ENCODE assay signal across 40 cellular contexts in genomic region chr3:142968319-142968718, GRCh38. TPM values are rescaled to one million over a fixed set of nuclear protein-coding genes. Genes with fewer than 3 reads are reported as not detected.
"Had no signal": no experiment of that assay in that cellular context is flagged by ENCODE, and none has a peak within 500 bp of the region (broad histone marks: within the 10 kb centered on the region; RNA-seq: fewer than 3 reads in every experiment).

No MANE protein-coding gene starts in this region.

- H3K36me3 Mint-ChIP-seq: activated CD8-positive, alpha-beta memory T cell treated with anti-CD3 and anti-CD28 coated beads, Interleukin-2, amount 10 ng/mL, durations not matched to agents 7 days and 5 days; activated naive CD8-positive, alpha-beta T cell treated with anti-CD3 and anti-CD28 coated beads, Interleukin-2, amount 10 ng/mL, durations not matched to agents 7 days and 5 days; brain had no signal

- H3K27me3 ChIP-seq: ascending aorta had no signal

- FAIRE-seq: bronchial epithelial cell, TTC549 had no signal

- H3K4me3 Mint-ChIP-seq: activated CD4-positive, alpha-beta memory T cell treated with anti-CD3 and anti-CD28 coated beads, Interleukin-2, amount 10 ng/mL, durations not matched to agents 7 days and 5 days; activated CD4-positive, alpha-beta T cell treated with anti-CD3 and anti-CD28 coated beads for 36 hours; activated CD4-positive, alpha-beta T cell treated with anti-CD3 and anti-CD28 coated beads, Interleukin-2, amount 10 ng/mL, durations not matched to agents 7 days and 5 days; activated CD8-positive, alpha-beta memory T cell treated with anti-CD3 and anti-CD28 coated beads, Interleukin-2, amount 10 ng/mL, durations not matched to agents 7 days and 5 days; activated CD8-positive, alpha-beta T cell treated with anti-CD3 and anti-CD28 coated beads, Interleukin-2, amount 10 ng/mL, durations not matched to agents 7 days and 5 days; activated naive CD4-positive, alpha-beta T cell treated with anti-CD3 and anti-CD28 coated beads for 36 hours; activated naive CD8-positive, alpha-beta T cell treated with anti-CD3 and anti-CD28 coated beads, Interleukin-2, amount 10 ng/mL, durations not matched to agents 7 days and 5 days; activated naive CD8-positive, alpha-beta T cell treated with anti-CD3 and anti-CD28 coated beads, Interleukin-2, amount 50 U/mL, for 24 hours; activated T-cell treated with anti-CD3 and anti-CD28 coated beads, Interleukin-2, amount 50 U/mL, for 24 hours; brain; central memory CD8-positive, alpha-beta T cell; T-helper 1 cell treated with Interleukin-12 subunit alpha and Interleukin-12 subunit beta and Interleukin-4 antibody, amounts not matched to agents 30 μg/mL and 1 μg/mL, for 36 hours; T-helper 2 cell treated with Interferon-gamma antibody and Interleukin-4, amounts not matched to agents 5 μg/mL and 100 μg/mL, for 36 hours had no signal

- H3K27ac ChIP-seq: ascending aorta, cardiac muscle cell, VCaP had no signal

- ATAC-seq: activated CD4-positive, alpha-beta T cell treated with anti-CD3 and anti-CD28 coated beads for 36 hours; activated CD4-positive, CD25-positive, alpha-beta regulatory T cell treated with anti-CD3 and anti-CD28 coated beads, Interleukin-2, amount 50 U/mL, for 24 hours; activated CD8-positive, alpha-beta memory T cell treated with anti-CD3 and anti-CD28 coated beads, Interleukin-2, amount 10 ng/mL, durations not matched to agents 7 days and 5 days; activated CD8-positive, alpha-beta T cell treated with anti-CD3 and anti-CD28 coated beads, Interleukin-2, amount 10 ng/mL, durations not matched to agents 7 days and 5 days; activated naive CD4-positive, alpha-beta T cell treated with anti-CD3 and anti-CD28 coated beads, Interleukin-2, amount 50 U/mL, for 72 hours; activated naive CD8-positive, alpha-beta T cell treated with anti-CD3 and anti-CD28 coated beads, Interleukin-2, amount 50 U/mL, for 24 hours had no signal

- H3K9me3 Mint-ChIP-seq: activated CD4-positive, alpha-beta memory T cell treated with anti-CD3 and anti-CD28 coated beads, Interleukin-2, amount 10 ng/mL, durations not matched to agents 7 days and 5 days; activated CD4-positive, alpha-beta T cell treated with anti-CD3 and anti-CD28 coated beads, Interleukin-2, amount 10 ng/mL, durations not matched to agents 7 days and 5 days; activated naive CD4-positive, alpha-beta T cell treated with anti-CD3 and anti-CD28 coated beads for 36 hours; activated naive CD4-positive, alpha-beta T cell treated with anti-CD3 and anti-CD28 coated beads, Interleukin-2, amount 50 U/mL, for 72 hours; activated naive CD8-positive, alpha-beta T cell treated with anti-CD3 and anti-CD28 coated beads, Interleukin-2, amount 10 ng/mL, durations not matched to agents 7 days and 5 days; activated naive CD8-positive, alpha-beta T cell treated with anti-CD3 and anti-CD28 coated beads, Interleukin-2, amount 50 U/mL, for 24 hours; activated T-cell treated with anti-CD3 and anti-CD28 coated beads, Interleukin-2, amount 50 U/mL, for 24 hours; activated T-helper 2 cell treated with anti-CD3 and anti-CD28 coated beads, Interferon-gamma antibody, Interleukin-2, Interleukin-4, amounts not matched to agents 10 μg/mL and 5 μg/mL and 100 μg/mL, durations not matched to agents 14 hours and 24 hours and 36 hours; central memory CD8-positive, alpha-beta T cell; T-helper 1 cell treated with Interleukin-12 subunit alpha and Interleukin-12 subunit beta and Interleukin-4 antibody, amounts not matched to agents 30 μg/mL and 1 μg/mL, for 36 hours; T-helper 2 cell treated with Interferon-gamma antibody and Interleukin-4, amounts not matched to agents 5 μg/mL and 100 μg/mL, for 36 hours had no signal

- H3K36me3 ChIP-seq: ascending aorta, cardiac muscle cell had no signal

- H3K9me3 ChIP-seq: ascending aorta had no signal

- H3K27ac Mint-ChIP-seq: activated CD4-positive, alpha-beta memory T cell treated with anti-CD3 and anti-CD28 coated beads, Interleukin-2, amount 10 ng/mL, durations not matched to agents 7 days and 5 days; activated CD4-positive, alpha-beta T cell treated with anti-CD3 and anti-CD28 coated beads for 36 hours; activated CD4-positive, alpha-beta T cell treated with anti-CD3 and anti-CD28 coated beads, Interleukin-2, amount 10 ng/mL, durations not matched to agents 7 days and 5 days; activated CD8-positive, alpha-beta memory T cell treated with anti-CD3 and anti-CD28 coated beads, Interleukin-2, amount 10 ng/mL, durations not matched to agents 7 days and 5 days; activated CD8-positive, alpha-beta T cell treated with anti-CD3 and anti-CD28 coated beads, Interleukin-2, amount 10 ng/mL, durations not matched to agents 7 days and 5 days; activated naive CD4-positive, alpha-beta T cell treated with anti-CD3 and anti-CD28 coated beads for 36 hours; activated naive CD4-positive, alpha-beta T cell treated with anti-CD3 and anti-CD28 coated beads, Interleukin-2, amount 50 U/mL, for 72 hours; activated naive CD8-positive, alpha-beta T cell treated with anti-CD3 and anti-CD28 coated beads, Interleukin-2, amount 10 ng/mL, durations not matched to agents 7 days and 5 days; activated naive CD8-positive, alpha-beta T cell treated with anti-CD3 and anti-CD28 coated beads, Interleukin-2, amount 50 U/mL, for 24 hours; activated T-cell treated with anti-CD3 and anti-CD28 coated beads, Interleukin-2, amount 50 U/mL, for 24 hours; activated T-helper 2 cell treated with anti-CD3 and anti-CD28 coated beads, Interferon-gamma antibody, Interleukin-2, Interleukin-4, amounts not matched to agents 10 μg/mL and 5 μg/mL and 100 μg/mL, durations not matched to agents 14 hours and 24 hours and 36 hours; brain; T-helper 1 cell treated with Interleukin-12 subunit alpha and Interleukin-12 subunit beta and Interleukin-4 antibody, amounts not matched to agents 30 μg/mL and 1 μg/mL, for 36 hours; T-helper 2 cell treated with Interferon-gamma antibody and Interleukin-4, amounts not matched to agents 5 μg/mL and 100 μg/mL, for 36 hours had no signal

- H3K4me1 Mint-ChIP-seq: central memory CD8-positive, alpha-beta T cell had no signal

- H3K4me3 ChIP-seq: ascending aorta, cardiac muscle cell had no signal

- DNase-seq: activated CD4-positive, alpha-beta memory T cell treated with anti-CD3 and anti-CD28 coated beads, Interleukin-2, amount 10 ng/mL, durations not matched to agents 7 days and 5 days; activated CD4-positive, alpha-beta T cell treated with anti-CD3 and anti-CD28 coated beads for 1 hour; activated CD4-positive, alpha-beta T cell treated with anti-CD3 and anti-CD28 coated beads for 36 hours; activated CD4-positive, alpha-beta T cell treated with anti-CD3 and anti-CD28 coated beads for 48 hours; activated CD4-positive, alpha-beta T cell treated with anti-CD3 and anti-CD28 coated beads, Interleukin-2, amount 10 ng/mL, durations not matched to agents 7 days and 5 days; activated CD4-positive, alpha-beta T cell treated with anti-CD3 and anti-CD28 coated beads, Interleukin-2, amount 50 U/mL, for 48 hours; activated CD4-positive, CD25-positive, alpha-beta regulatory T cell; activated CD8-positive, alpha-beta memory T cell treated with anti-CD3 and anti-CD28 coated beads for 24 hours; activated CD8-positive, alpha-beta memory T cell treated with anti-CD3 and anti-CD28 coated beads, Interleukin-2, amount 10 ng/mL, durations not matched to agents 7 days and 5 days; activated CD8-positive, alpha-beta memory T cell treated with anti-CD3 and anti-CD28 coated beads, Interleukin-2, amount 50 U/mL, for 48 hours; activated CD8-positive, alpha-beta T cell treated with anti-CD3 and anti-CD28 coated beads, Interleukin-2, amount 10 ng/mL, durations not matched to agents 7 days and 5 days; activated effector memory CD4-positive, alpha-beta T cell treated with Interleukin-2 at 50 U/mL for 16 hours; activated gamma-delta T cell treated with Interleukin-2 at 50 U/mL for 16 hours; activated naive CD4-positive, alpha-beta T cell; activated naive CD4-positive, alpha-beta T cell treated with anti-CD3 and anti-CD28 coated beads for 36 hours; activated naive CD4-positive, alpha-beta T cell treated with anti-CD3 and anti-CD28 coated beads, Interleukin-2, amount 50 U/mL, for 16 hours; activated naive CD8-positive, alpha-beta T cell treated with anti-CD3 and anti-CD28 coated beads, Interleukin-2, amount 10 ng/mL, durations not matched to agents 7 days and 5 days; activated naive CD8-positive, alpha-beta T cell treated with anti-CD3 and anti-CD28 coated beads, Interleukin-2, amount 50 U/mL, for 24 hours; activated T-cell treated with anti-CD3 and anti-CD28 coated beads, Interleukin-2, amount 50 U/mL, for 24 hours; activated T-cell treated with anti-CD3 and anti-CD28 coated beads, Interleukin-2, amount 50 U/mL, for 48 hours; amygdala; anterior cingulate cortex; caudate nucleus; cerebellar nuclear complex; T-helper 1 cell; T-helper 2 cell; T-helper 9 cell had no signal

RNA-seq across cellular contexts. Expression of gene PAQR9, which starts 4.8 kb away (rescaled TPM):
- total RNA-seq: activated CD4-positive, alpha-beta memory T cell treated with anti-CD3 and anti-CD28 coated beads, Interleukin-2, amount 10 ng/mL, durations not matched to agents 7 days and 5 days; activated CD4-positive, alpha-beta T cell treated with anti-CD3 and anti-CD28 coated beads for 36 hours; activated CD4-positive, alpha-beta T cell treated with anti-CD3 and anti-CD28 coated beads, Interleukin-2, amount 10 ng/mL, durations not matched to agents 7 days and 5 days; activated CD8-positive, alpha-beta memory T cell treated with anti-CD3 and anti-CD28 coated beads, Interleukin-2, amount 10 ng/mL, durations not matched to agents 7 days and 5 days; activated CD8-positive, alpha-beta T cell treated with anti-CD3 and anti-CD28 coated beads, Interleukin-2, amount 10 ng/mL, durations not matched to agents 7 days and 5 days; activated naive CD4-positive, alpha-beta T cell treated with anti-CD3 and anti-CD28 coated beads for 36 hours; activated naive CD4-positive, alpha-beta T cell treated with anti-CD3 and anti-CD28 coated beads, Interleukin-2, amount 50 U/mL, for 72 hours; activated naive CD8-positive, alpha-beta T cell treated with anti-CD3 and anti-CD28 coated beads, Interleukin-2, amount 10 ng/mL, durations not matched to agents 7 days and 5 days; activated T-helper 2 cell treated with anti-CD3 and anti-CD28 coated beads, Interferon-gamma antibody, Interleukin-2, Interleukin-4, amounts not matched to agents 10 μg/mL and 5 μg/mL and 100 μg/mL, durations not matched to agents 14 hours and 24 hours and 36 hours; ascending aorta; bronchial epithelial cell; chondrocyte had no signal
